ENCODE assay signal across 8 cellular contexts in genomic region chr20:22182148-22182547, GRCh38.
"Had no signal": no experiment of that assay in that cellular context is flagged by ENCODE, and none has a peak within 500 bp of the region (broad histone marks: within the 10 kb centered on the region; RNA-seq: fewer than 3 reads in every experiment).

No MANE protein-coding gene starts in this region.

- H3K27ac ChIP-seq: HL-60 had no signal

- H3K36me3 ChIP-seq: HAP-1 had no signal

- H3K9me3 ChIP-seq: HAP-1 had no signal

- ATAC-seq: GM23338, HCT116 had no signal

- DNase-seq: H7, HFFc6, Kasumi-1, KG1 had no signal

- H3K4me1 ChIP-seq: HAP-1 had no signal

- H3K4me2 ChIP-seq: GM23338 had no signal

- H3K4me3 ChIP-seq: GM23338, HAP-1 had no signal

- H2AFZ ChIP-seq: GM23338 had no signal
